1 cellular context compared by ENCODE assay signal in the genomic region with DNA sequence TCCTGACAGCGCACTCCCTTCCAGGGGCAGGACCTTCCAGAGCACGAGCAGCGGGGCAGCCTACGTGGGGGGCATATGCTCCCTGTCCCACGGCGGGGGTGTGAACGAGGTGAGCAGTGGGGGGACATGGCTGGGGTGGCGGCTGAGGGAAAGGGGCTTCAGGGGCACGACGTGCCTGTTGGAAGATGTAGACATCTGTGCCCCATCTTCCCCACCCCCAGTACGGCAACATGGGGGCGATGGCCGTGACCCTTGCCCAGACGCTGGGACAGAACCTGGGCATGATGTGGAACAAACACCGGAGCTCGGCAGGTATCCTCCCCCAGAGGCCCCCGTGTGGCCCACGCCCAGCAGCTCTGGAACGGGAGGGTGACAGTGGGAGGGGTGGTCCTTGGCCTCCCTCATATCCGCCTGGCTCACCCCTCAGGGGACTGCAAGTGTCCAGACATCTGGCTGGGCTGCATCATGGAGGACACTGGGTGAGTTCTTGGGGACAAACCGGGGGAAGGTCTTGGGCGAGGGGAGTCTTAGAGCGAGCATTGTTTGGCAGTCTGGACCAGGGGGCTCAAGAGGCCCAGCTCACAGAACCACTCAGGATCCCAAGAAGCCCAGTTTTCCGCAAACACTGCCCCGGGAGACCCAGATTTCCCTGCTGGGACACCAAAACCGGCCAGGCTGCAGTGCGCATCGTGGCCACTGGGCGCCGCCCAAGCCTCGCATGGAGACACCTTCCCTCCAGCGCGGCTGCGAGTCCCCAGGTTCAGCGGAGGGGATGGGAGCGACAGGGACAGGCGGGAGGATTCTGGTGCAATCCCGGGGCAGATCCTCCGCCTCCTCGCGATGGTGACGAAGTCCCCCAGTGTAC.
A peak's percentile ranks its signal among the peaks of the same experiment; 100 is the strongest.
TF ChIP-seq lines count a peak whose summit lies in the region.

No MANE protein-coding gene starts in this region.

TF ChIP-seq in HepG2, 621 proteins besides CTCF, POLR2A, EP300 and RAD21 (continued from another document):
- no peak for TF ChIP-seq MATR3 (CRISPR knock-in tag; IDR thresholded peaks at IDR 0.05)
- no peak for TF ChIP-seq AGO2 (optimal IDR thresholded peaks at IDR 0.05; ENCODE audit: low read depth, low read length)
- no peak for TF ChIP-seq ZNF101 (CRISPR knock-in tag; IDR thresholded peaks at IDR 0.05; ENCODE audit: borderline replicate concordance, low read depth)
- no peak; the same call in 1 of the 2 replicates for TF ChIP-seq THAP9 (CRISPR knock-in tag; IDR thresholded peaks at IDR 0.05; ENCODE audit: borderline replicate concordance)
- TF ChIP-seq EEA1 (CRISPR knock-in tag; IDR thresholded peaks at IDR 0.05; ENCODE audit: borderline replicate concordance), result peak; percentile 80; the same call in 1 of the 2 replicates
- TF ChIP-seq ZKSCAN5 (CRISPR knock-in tag; IDR thresholded peaks at IDR 0.05), result no peak
- TF ChIP-seq, protein P1, sequence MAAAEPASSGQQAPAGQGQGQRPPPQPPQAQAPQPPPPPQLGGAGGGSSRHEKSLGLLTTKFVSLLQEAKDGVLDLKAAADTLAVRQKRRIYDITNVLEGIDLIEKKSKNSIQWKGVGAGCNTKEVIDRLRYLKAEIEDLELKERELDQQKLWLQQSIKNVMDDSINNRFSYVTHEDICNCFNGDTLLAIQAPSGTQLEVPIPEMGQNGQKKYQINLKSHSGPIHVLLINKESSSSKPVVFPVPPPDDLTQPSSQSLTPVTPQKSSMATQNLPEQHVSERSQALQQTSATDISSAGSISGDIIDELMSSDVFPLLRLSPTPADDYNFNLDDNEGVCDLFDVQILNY (CRISPR knock-in tag; conservative IDR thresholded peaks at IDR 0.05), result no peak
- TF ChIP-seq ONECUT2 (CRISPR knock-in tag; IDR thresholded peaks at IDR 0.05), result no peak
- no peak for TF ChIP-seq TBP (CRISPR knock-in tag; IDR thresholded peaks at IDR 0.05)
- TF ChIP-seq PCBP2 (optimal IDR thresholded peaks at IDR 0.05; ENCODE audit: low read depth, low read length, poor library complexity, severe bottlenecking), result no peak
- TF ChIP-seq BRD4 (CRISPR knock-in tag; IDR thresholded peaks at IDR 0.05), result no peak
- TF ChIP-seq PRPF4 (IDR thresholded peaks at IDR 0.05; ENCODE audit: low read depth, low read length, poor library complexity, severe bottlenecking), result no peak
- no peak for TF ChIP-seq ZFAT (CRISPR knock-in tag; conservative IDR thresholded peaks at IDR 0.05)
- no peak for TF ChIP-seq ZNF720 (CRISPR knock-in tag; IDR thresholded peaks at IDR 0.05)
- TF ChIP-seq HOXA5 (CRISPR knock-in tag; IDR thresholded peaks at IDR 0.05), result peak; percentile 70
